In the genomic region with DNA sequence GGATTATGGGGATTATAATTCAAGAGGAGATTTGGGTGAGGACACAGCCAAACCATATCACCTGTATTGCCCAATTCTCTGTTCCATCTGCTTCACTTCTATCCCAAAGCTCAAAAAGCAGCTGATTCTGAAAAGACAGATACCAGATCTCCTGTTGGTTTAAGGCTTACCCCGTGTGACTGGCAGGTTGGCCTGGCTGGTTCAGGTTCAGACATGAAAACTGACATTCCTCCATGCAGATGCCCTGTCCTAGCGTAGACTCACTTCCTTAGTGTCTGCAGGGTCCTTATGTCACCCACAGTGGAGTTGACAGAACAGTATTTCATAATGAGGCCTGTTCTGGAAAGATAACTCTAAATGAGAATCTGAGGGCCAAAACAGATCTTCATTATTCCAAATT, we compare ENCODE assay signal across 1 cellular context.
TF ChIP-seq lines count a peak whose summit lies in the region.

No MANE protein-coding gene starts in this region.

TF ChIP-seq in HepG2, 621 proteins besides CTCF, POLR2A, EP300 and RAD21 (continued from another document):
- TF ChIP-seq, protein P1, sequence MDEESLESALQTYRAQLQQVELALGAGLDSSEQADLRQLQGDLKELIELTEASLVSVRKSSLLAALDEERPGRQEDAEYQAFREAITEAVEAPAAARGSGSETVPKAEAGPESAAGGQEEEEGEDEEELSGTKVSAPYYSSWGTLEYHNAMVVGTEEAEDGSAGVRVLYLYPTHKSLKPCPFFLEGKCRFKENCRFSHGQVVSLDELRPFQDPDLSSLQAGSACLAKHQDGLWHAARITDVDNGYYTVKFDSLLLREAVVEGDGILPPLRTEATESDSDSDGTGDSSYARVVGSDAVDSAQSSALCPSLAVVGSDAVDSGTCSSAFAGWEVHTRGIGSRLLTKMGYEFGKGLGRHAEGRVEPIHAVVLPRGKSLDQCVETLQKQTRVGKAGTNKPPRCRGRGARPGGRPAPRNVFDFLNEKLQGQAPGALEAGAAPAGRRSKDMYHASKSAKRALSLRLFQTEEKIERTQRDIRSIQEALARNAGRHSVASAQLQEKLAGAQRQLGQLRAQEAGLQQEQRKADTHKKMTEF (CRISPR knock-in tag; IDR thresholded peaks at IDR 0.05): no peak
- TF ChIP-seq, protein P2, sequence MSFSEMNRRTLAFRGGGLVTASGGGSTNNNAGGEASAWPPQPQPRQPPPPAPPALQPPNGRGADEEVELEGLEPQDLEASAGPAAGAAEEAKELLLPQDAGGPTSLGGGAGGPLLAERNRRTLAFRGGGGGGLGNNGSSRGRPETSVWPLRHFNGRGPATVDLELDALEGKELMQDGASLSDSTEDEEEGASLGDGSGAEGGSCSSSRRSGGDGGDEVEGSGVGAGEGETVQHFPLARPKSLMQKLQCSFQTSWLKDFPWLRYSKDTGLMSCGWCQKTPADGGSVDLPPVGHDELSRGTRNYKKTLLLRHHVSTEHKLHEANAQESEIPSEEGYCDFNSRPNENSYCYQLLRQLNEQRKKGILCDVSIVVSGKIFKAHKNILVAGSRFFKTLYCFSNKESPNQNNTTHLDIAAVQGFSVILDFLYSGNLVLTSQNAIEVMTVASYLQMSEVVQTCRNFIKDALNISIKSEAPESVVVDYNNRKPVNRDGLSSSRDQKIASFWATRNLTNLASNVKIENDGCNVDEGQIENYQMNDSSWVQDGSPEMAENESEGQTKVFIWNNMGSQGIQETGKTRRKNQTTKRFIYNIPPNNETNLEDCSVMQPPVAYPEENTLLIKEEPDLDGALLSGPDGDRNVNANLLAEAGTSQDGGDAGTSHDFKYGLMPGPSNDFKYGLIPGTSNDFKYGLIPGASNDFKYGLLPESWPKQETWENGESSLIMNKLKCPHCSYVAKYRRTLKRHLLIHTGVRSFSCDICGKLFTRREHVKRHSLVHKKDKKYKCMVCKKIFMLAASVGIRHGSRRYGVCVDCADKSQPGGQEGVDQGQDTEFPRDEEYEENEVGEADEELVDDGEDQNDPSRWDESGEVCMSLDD (CRISPR knock-in tag; IDR thresholded peaks at IDR 0.05; ENCODE audit: borderline replicate concordance): no peak
- TF ChIP-seq, protein P3, sequence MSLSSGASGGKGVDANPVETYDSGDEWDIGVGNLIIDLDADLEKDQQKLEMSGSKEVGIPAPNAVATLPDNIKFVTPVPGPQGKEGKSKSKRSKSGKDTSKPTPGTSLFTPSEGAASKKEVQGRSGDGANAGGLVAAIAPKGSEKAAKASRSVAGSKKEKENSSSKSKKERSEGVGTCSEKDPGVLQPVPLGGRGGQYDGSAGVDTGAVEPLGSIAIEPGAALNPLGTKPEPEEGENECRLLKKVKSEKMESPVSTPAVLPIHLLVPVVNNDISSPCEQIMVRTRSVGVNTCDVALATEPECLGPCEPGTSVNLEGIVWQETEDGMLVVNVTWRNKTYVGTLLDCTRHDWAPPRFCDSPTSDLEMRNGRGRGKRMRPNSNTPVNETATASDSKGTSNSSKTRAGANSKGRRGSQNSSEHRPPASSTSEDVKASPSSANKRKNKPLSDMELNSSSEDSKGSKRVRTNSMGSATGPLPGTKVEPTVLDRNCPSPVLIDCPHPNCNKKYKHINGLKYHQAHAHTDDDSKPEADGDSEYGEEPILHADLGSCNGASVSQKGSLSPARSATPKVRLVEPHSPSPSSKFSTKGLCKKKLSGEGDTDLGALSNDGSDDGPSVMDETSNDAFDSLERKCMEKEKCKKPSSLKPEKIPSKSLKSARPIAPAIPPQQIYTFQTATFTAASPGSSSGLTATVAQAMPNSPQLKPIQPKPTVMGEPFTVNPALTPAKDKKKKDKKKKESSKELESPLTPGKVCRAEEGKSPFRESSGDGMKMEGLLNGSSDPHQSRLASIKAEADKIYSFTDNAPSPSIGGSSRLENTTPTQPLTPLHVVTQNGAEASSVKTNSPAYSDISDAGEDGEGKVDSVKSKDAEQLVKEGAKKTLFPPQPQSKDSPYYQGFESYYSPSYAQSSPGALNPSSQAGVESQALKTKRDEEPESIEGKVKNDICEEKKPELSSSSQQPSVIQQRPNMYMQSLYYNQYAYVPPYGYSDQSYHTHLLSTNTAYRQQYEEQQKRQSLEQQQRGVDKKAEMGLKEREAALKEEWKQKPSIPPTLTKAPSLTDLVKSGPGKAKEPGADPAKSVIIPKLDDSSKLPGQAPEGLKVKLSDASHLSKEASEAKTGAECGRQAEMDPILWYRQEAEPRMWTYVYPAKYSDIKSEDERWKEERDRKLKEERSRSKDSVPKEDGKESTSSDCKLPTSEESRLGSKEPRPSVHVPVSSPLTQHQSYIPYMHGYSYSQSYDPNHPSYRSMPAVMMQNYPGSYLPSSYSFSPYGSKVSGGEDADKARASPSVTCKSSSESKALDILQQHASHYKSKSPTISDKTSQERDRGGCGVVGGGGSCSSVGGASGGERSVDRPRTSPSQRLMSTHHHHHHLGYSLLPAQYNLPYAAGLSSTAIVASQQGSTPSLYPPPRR (CRISPR knock-in tag; IDR thresholded peaks at IDR 0.05; ENCODE audit: borderline replicate concordance): no peak
- no peak for TF ChIP-seq SATB2 (CRISPR knock-in tag; IDR thresholded peaks at IDR 0.05)
- no peak for TF ChIP-seq HNF4A (CRISPR knock-in tag; IDR thresholded peaks at IDR 0.05)
- no peak for TF ChIP-seq REPIN1 (CRISPR knock-in tag; IDR thresholded peaks at IDR 0.05; ENCODE audit: borderline replicate concordance, low read depth)
- TF ChIP-seq MIXL1 (CRISPR knock-in tag; IDR thresholded peaks at IDR 0.05): no peak
- no peak for TF ChIP-seq ZFAT (CRISPR knock-in tag; conservative IDR thresholded peaks at IDR 0.05)
- no peak for TF ChIP-seq KDM6A (CRISPR knock-in tag; IDR thresholded peaks at IDR 0.05; ENCODE audit: low read depth)
- TF ChIP-seq, protein P4, sequence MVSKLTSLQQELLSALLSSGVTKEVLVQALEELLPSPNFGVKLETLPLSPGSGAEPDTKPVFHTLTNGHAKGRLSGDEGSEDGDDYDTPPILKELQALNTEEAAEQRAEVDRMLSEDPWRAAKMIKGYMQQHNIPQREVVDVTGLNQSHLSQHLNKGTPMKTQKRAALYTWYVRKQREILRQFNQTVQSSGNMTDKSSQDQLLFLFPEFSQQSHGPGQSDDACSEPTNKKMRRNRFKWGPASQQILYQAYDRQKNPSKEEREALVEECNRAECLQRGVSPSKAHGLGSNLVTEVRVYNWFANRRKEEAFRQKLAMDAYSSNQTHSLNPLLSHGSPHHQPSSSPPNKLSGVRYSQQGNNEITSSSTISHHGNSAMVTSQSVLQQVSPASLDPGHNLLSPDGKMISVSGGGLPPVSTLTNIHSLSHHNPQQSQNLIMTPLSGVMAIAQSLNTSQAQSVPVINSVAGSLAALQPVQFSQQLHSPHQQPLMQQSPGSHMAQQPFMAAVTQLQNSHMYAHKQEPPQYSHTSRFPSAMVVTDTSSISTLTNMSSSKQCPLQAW (CRISPR knock-in tag; IDR thresholded peaks at IDR 0.05): no peak
- no peak for TF ChIP-seq ZNF652 (CRISPR knock-in tag; IDR thresholded peaks at IDR 0.05; ENCODE audit: borderline replicate concordance, low read depth)
- TF ChIP-seq ZSCAN21 (CRISPR knock-in tag; IDR thresholded peaks at IDR 0.05; ENCODE audit: borderline replicate concordance): no peak
- no peak for TF ChIP-seq MAFK (conservative IDR thresholded peaks at IDR 0.05 in 1 of 2, IDR thresholded peaks at IDR 0.05 in 1 of 2; ENCODE audit: low read length in 2 of 2)
- TF ChIP-seq ZNF207 (IDR thresholded peaks at IDR 0.05; ENCODE audit: borderline replicate concordance): no peak
- TF ChIP-seq, protein P5, sequence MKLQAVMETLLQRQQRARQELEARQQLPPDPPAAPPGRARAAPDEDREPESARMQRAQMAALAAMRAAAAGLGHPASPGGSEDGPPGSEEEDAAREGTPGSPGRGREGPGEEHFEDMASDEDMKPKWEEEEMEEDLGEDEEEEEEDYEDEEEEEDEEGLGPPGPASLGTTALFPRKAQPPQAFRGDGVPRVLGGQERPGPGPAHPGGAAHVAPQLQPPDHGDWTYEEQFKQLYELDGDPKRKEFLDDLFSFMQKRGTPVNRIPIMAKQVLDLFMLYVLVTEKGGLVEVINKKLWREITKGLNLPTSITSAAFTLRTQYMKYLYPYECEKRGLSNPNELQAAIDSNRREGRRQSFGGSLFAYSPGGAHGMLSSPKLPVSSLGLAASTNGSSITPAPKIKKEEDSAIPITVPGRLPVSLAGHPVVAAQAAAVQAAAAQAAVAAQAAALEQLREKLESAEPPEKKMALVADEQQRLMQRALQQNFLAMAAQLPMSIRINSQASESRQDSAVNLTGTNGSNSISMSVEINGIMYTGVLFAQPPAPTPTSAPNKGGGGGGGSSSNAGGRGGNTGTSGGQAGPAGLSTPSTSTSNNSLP (IDR thresholded peaks at IDR 0.05; ENCODE audit: low read depth, low read length): no peak
- TF ChIP-seq KAT7 (CRISPR knock-in tag; IDR thresholded peaks at IDR 0.05; ENCODE audit: borderline replicate concordance): no peak
- TF ChIP-seq, protein P6, sequence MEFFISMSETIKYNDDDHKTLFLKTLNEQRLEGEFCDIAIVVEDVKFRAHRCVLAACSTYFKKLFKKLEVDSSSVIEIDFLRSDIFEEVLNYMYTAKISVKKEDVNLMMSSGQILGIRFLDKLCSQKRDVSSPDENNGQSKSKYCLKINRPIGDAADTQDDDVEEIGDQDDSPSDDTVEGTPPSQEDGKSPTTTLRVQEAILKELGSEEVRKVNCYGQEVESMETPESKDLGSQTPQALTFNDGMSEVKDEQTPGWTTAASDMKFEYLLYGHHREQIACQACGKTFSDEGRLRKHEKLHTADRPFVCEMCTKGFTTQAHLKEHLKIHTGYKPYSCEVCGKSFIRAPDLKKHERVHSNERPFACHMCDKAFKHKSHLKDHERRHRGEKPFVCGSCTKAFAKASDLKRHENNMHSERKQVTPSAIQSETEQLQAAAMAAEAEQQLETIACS (CRISPR knock-in tag; IDR thresholded peaks at IDR 0.05): no peak
- TF ChIP-seq, protein P7, sequence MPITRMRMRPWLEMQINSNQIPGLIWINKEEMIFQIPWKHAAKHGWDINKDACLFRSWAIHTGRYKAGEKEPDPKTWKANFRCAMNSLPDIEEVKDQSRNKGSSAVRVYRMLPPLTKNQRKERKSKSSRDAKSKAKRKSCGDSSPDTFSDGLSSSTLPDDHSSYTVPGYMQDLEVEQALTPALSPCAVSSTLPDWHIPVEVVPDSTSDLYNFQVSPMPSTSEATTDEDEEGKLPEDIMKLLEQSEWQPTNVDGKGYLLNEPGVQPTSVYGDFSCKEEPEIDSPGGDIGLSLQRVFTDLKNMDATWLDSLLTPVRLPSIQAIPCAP (CRISPR knock-in tag; IDR thresholded peaks at IDR 0.05; ENCODE audit: low read depth): no peak
TF ChIP-seq in HepG2: peak in this region for 0.
